9 cellular contexts compared by ENCODE assay signal in the genomic region with DNA sequence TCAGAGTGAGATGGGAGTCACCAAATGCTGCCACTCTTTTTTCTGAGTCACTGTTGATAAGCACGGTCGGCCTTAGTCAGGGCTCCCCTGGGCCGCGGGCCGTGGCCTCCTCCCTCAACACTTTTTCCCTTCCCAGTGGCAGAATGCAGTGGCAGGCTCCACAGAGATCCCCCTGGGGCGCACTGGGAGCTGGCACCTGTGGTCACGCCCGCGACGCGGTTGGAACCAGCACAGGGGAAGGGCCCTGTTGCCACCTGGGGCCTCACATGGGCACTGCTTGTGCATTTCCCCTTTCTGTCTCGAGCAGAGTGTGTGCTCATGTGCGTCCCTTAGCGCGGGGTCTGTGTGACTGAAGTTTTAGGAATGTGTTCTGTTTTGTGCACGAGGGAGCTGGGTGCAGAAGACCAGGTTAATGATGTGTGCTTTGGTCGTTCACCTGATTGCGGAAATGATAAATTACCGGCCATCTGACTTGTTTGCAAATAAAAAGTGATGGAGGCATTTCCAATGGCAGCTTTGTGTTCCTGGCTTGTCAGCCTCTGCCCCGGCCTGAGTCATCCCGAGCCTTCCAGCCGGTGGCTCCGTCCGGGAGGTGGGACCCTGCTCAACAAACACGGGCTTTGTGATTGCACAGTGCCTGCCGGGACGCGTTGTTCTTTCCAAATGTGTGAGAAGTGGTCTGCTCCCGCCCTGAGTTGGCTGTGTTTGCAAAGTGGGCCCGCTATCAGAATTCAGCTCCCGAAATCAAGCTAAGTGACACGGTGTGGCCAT.
DNase-seq lines count a peak whose midpoint lies in the region; ATAC-seq and TF ChIP-seq lines count a peak whose summit lies in the region.
"Had no signal": no experiment of that assay in that cellular context is flagged by ENCODE, and none has a peak within 500 bp of the region (broad histone marks: within the 10 kb centered on the region; RNA-seq: fewer than 3 reads in every experiment).

No MANE protein-coding gene starts in this region.

- CTCF ChIA-PET in WTC11 (lab: Charles Lee), result interaction anchor here (1.2 kb wide), 1 partner anchor 31 kb away, joined by 4 read pairs; no protein-coding TSS in a partner anchor

- H3K4me3 ChIP-seq in right atrium auricular region (no peak overlapping the region), GM23338 (no peak overlapping the region)

- H3K4me1 ChIP-seq in right atrium auricular region, result peaks cover 0 to 28% of the 10 kb centered on the region in 2 donors
- no peaks in the 10 kb centered on the region for H3K4me1 ChIP-seq in GM23338 (ENCODE audit: insufficient read depth)

- POLR2A ChIA-PET in WTC11 (lab: Charles Lee), result no interaction called here

- H3K27me3 ChIP-seq in right atrium auricular region (no peaks in the 10 kb centered on the region), GM23338 (ENCODE audit: insufficient read depth) (no peaks in the 10 kb centered on the region)

- no peaks in the 10 kb centered on the region for H3K27me3 Mint-ChIP-seq in WTC11 (ENCODE audit: low read depth)
- peaks cover 2% of the 10 kb centered on the region for H3K27me3 Mint-ChIP-seq in GM23338 (ENCODE audit: insufficient read depth, low read depth, poor library complexity)

- peak; percentile 6 for DNase-seq in activated T-cell treated with anti-CD3 and anti-CD28 coated beads for 48 hours (ENCODE audit: low read depth)
- no peak for DNase-seq in activated T-cell treated with anti-CD3 and anti-CD28 coated beads, Interleukin-2, amount 50 U/mL, for 1 hour
- peak; percentile 10 for DNase-seq in WTC11 (ENCODE audit: low spot score)
- DNase-seq in right atrium auricular region (ENCODE audit: low spot score), result peak; percentile 93
- DNase-seq in stimulated activated CD8-positive, alpha-beta memory T cell treated with anti-CD3 and anti-CD28 coated beads, Interleukin-4, amount 100 ng/mL, for 48 hours, result peak; percentile 49
- DNase-seq in iPS-NIHi7 (ENCODE audit: extremely low spot score), result no peak
- DNase-seq in GM23338 (ENCODE audit: low spot score), result no peak
- no peak for DNase-seq in NCI-H187 (lab: John Stamatoyannopoulos, UW)

- H3K9me2 ChIP-seq in GM23338 (ENCODE audit: insufficient read depth), result no peaks in the 10 kb centered on the region

- no peak overlapping the region for H3K4me2 ChIP-seq in GM23338

- H2AFZ ChIP-seq in GM23338, result no peak overlapping the region

- H3F3A ChIP-seq in GM23338 (replicated peaks; ENCODE audit: low read depth), result no peaks in the 10 kb centered on the region

- H3K9me3 Mint-ChIP-seq in WTC11 (peaks cover 19% of the 10 kb centered on the region), GM23338 (peaks cover 3% of the 10 kb centered on the region; the same call in 1 of the 3 replicates)
- H3K9me3 Mint-ChIP-seq: T-helper 1 cell treated with Interleukin-12 subunit alpha and Interleukin-12 subunit beta and Interleukin-4 antibody, amounts not matched to agents 30 μg/mL and 1 μg/mL, for 36 hours had no signal

- H3K36me3 Mint-ChIP-seq in WTC11 (peaks cover 9% of the 10 kb centered on the region; the same call in 1 of the 2 replicates), GM23338 (ENCODE audit: low read depth) (no peaks in the 10 kb centered on the region)

- no peaks in the 10 kb centered on the region; the same call in 1 of the 2 replicates for H3K79me2 ChIP-seq in GM23338 (replicated peaks; ENCODE audit: insufficient read depth)

- peak overlapping the region; percentile 49 for H3K27ac Mint-ChIP-seq in WTC11
- H3K27ac Mint-ChIP-seq in GM23338, result no peak overlapping the region

- H3K4me3 Mint-ChIP-seq in WTC11 (no peak overlapping the region), GM23338 (no peak overlapping the region)

- TF ChIP-seq CTCF in WTC11 (IDR thresholded peaks at IDR 0.05), result no peak
- no peak for TF ChIP-seq CTCF in right atrium auricular region (IDR thresholded peaks at IDR 0.05)
- no peak for TF ChIP-seq CTCF in GM23338 (conservative IDR thresholded peaks at IDR 0.05; ENCODE audit: low read depth in 2 of 2)

- peaks cover 7% of the 10 kb centered on the region; the same call in 1 of the 2 replicates for H4K20me1 ChIP-seq in GM23338 (replicated peaks; ENCODE audit: insufficient read depth)

- no peaks in the 10 kb centered on the region for H3K9me3 ChIP-seq in right atrium auricular region

- ATAC-seq in WTC11 (no peak), GM23338 (no peak; the same call in 1 of the 3 replicates)

- peak overlapping the region; percentile 76 to 88 for H3K27ac ChIP-seq in right atrium auricular region
- no peak overlapping the region; the same call in 1 of the 2 replicates for H3K27ac ChIP-seq in GM23338 (ENCODE audit: low read depth)

- H3K36me3 ChIP-seq in right atrium auricular region, result no peaks in the 10 kb centered on the region
- H3K36me3 ChIP-seq in GM23338 (ENCODE audit: insufficient read depth), result no peaks in the 10 kb centered on the region

- H3K4me1 Mint-ChIP-seq in WTC11 (no peaks in the 10 kb centered on the region), GM23338 (peaks cover 4% of the 10 kb centered on the region)

TF ChIP-seq in WTC11, 78 proteins besides CTCF, POLR2A, EP300 and RAD21:
- TF ChIP-seq GABPB1 (CRISPR knock-in tag; IDR thresholded peaks at IDR 0.05), result peak; percentile 40; the same call in 1 of the 2 replicates
- TF ChIP-seq ZNF416 (CRISPR knock-in tag; IDR thresholded peaks at IDR 0.05), result no peak

TF ChIP-seq in GM23338, 12 proteins besides CTCF, POLR2A, EP300 and RAD21 (continues in another document):
- TF ChIP-seq STAT1 (IDR thresholded peaks at IDR 0.05; ENCODE audit: unreplicated experiment), result no peak
- TF ChIP-seq ZNF114 (CRISPR knock-in tag; IDR thresholded peaks at IDR 0.05), result no peak
- no peak for TF ChIP-seq EZH2phosphoT487 (IDR thresholded peaks at IDR 0.05; ENCODE audit: unreplicated experiment)
- TF ChIP-seq ZNF462 (CRISPR knock-in tag; IDR thresholded peaks at IDR 0.05), result no peak
- no peak for TF ChIP-seq CREB1 (CRISPR knock-in tag; IDR thresholded peaks at IDR 0.05; ENCODE audit: low read depth)
- no peak for TF ChIP-seq ZNF331 (CRISPR knock-in tag; IDR thresholded peaks at IDR 0.05; ENCODE audit: low read depth)

Comparison
In these comparisons a context has a peak if more than half of its experiments do, and no peak if none do; other contexts are left out.
1. DNase-seq: peak in activated T-cell treated with anti-CD3 and anti-CD28 coated beads for 48 hours (single experiment), WTC11 (single experiment), right atrium auricular region (single experiment) and stimulated activated CD8-positive, alpha-beta memory T cell treated with anti-CD3 and anti-CD28 coated beads, Interleukin-4, amount 100 ng/mL, for 48 hours (single experiment); none in activated T-cell treated with anti-CD3 and anti-CD28 coated beads, Interleukin-2, amount 50 U/mL, for 1 hour (single experiment), iPS-NIHi7 (single experiment), GM23338 (single experiment) and NCI-H187 (0 of 2).